ENCODE assay signal across 1 cellular context in genomic region chr1:84598846-84599741, GRCh38.
TF ChIP-seq lines count a peak whose summit lies in the region.

No MANE protein-coding gene starts in this region.

TF ChIP-seq in HEK293, 187 proteins besides CTCF, POLR2A, EP300 and RAD21 (continued from another document):
- TF ChIP-seq ZNF18 (tag by site-specific recombination; IDR thresholded peaks at IDR 0.05), result no peak
- no peak for TF ChIP-seq ZNF548 (tag by site-specific recombination; IDR thresholded peaks at IDR 0.05)
- TF ChIP-seq ZNF664 (tag by site-specific recombination; IDR thresholded peaks at IDR 0.05), result no peak
- no peak for TF ChIP-seq ZNF626 (tag by site-specific recombination; IDR thresholded peaks at IDR 0.05)
- 0 out of 2 replicates have a peak, but pooled peaks have one; percentile 37 for TF ChIP-seq ZNF600 (tag by site-specific recombination; IDR thresholded peaks at IDR 0.05)
- no peak for TF ChIP-seq ZNF140 (tag by site-specific recombination; IDR thresholded peaks at IDR 0.05)
- no peak for TF ChIP-seq TCF7L2 (IDR thresholded peaks at IDR 0.05; ENCODE audit: borderline replicate concordance, low read depth, low read length)
- no peak for TF ChIP-seq ZNF148 (tag by site-specific recombination; IDR thresholded peaks at IDR 0.05; ENCODE audit: borderline replicate concordance)
- no peak for TF ChIP-seq SCRT1 (tag by site-specific recombination; IDR thresholded peaks at IDR 0.05; ENCODE audit: borderline replicate concordance)
- TF ChIP-seq ZNF555 (tag by site-specific recombination; conservative IDR thresholded peaks at IDR 0.05), result no peak
- TF ChIP-seq ZNF248 (tag by site-specific recombination; IDR thresholded peaks at IDR 0.05), result no peak
- no peak for TF ChIP-seq ZNF416 (tag by site-specific recombination; IDR thresholded peaks at IDR 0.05)
- TF ChIP-seq ZNF292 (tag by site-specific recombination; IDR thresholded peaks at IDR 0.05; ENCODE audit: borderline replicate concordance, low read depth), result no peak
- TF ChIP-seq ZNF404 (tag by site-specific recombination; IDR thresholded peaks at IDR 0.05), result no peak
- TF ChIP-seq ATF2 (tag by site-specific recombination; IDR thresholded peaks at IDR 0.05; ENCODE audit: low read depth), result no peak
- TF ChIP-seq ZNF398 (tag by site-specific recombination; IDR thresholded peaks at IDR 0.05), result no peak
- TF ChIP-seq ZNF704 (tag by site-specific recombination; IDR thresholded peaks at IDR 0.05), result no peak
- TF ChIP-seq ZNF624 (tag by site-specific recombination; IDR thresholded peaks at IDR 0.05), result no peak
- TF ChIP-seq GFI1B (tag by site-specific recombination; IDR thresholded peaks at IDR 0.05), result no peak
- TF ChIP-seq ZNF48 (tag by site-specific recombination; IDR thresholded peaks at IDR 0.05), result no peak
- TF ChIP-seq ZNF488 (tag by site-specific recombination; IDR thresholded peaks at IDR 0.05), result no peak
- TF ChIP-seq ZNF350 (tag by site-specific recombination; IDR thresholded peaks at IDR 0.05), result no peak
- TF ChIP-seq ZNF184 (tag by site-specific recombination; IDR thresholded peaks at IDR 0.05), result no peak
- no peak for TF ChIP-seq KLF9 (tag by site-specific recombination; IDR thresholded peaks at IDR 0.05; ENCODE audit: low read depth)
- no peak for TF ChIP-seq ZBTB8A (tag by site-specific recombination; IDR thresholded peaks at IDR 0.05)
- TF ChIP-seq BCL11A (tag by site-specific recombination; IDR thresholded peaks at IDR 0.05; ENCODE audit: low read depth), result no peak
- TF ChIP-seq GLIS1 (tag by site-specific recombination; IDR thresholded peaks at IDR 0.05), result no peak
- no peak for TF ChIP-seq BCL6B (tag by site-specific recombination; IDR thresholded peaks at IDR 0.05)
- TF ChIP-seq PATZ1 (tag by site-specific recombination; IDR thresholded peaks at IDR 0.05), result no peak
- TF ChIP-seq ZNF155 (tag by site-specific recombination; IDR thresholded peaks at IDR 0.05), result no peak
- TF ChIP-seq KLF10 (tag by site-specific recombination; IDR thresholded peaks at IDR 0.05), result no peak
- TF ChIP-seq ZNF335 (tag by site-specific recombination; conservative IDR thresholded peaks at IDR 0.05), result peak; percentile 17; the same call in 1 of the 2 replicates
- 0 out of 2 replicates have a peak, but pooled peaks have one; percentile 19 for TF ChIP-seq ZNF692 (tag by site-specific recombination; IDR thresholded peaks at IDR 0.05)
